Comparison of ENCODE assay signal across 19 cellular contexts in the genomic region with DNA sequence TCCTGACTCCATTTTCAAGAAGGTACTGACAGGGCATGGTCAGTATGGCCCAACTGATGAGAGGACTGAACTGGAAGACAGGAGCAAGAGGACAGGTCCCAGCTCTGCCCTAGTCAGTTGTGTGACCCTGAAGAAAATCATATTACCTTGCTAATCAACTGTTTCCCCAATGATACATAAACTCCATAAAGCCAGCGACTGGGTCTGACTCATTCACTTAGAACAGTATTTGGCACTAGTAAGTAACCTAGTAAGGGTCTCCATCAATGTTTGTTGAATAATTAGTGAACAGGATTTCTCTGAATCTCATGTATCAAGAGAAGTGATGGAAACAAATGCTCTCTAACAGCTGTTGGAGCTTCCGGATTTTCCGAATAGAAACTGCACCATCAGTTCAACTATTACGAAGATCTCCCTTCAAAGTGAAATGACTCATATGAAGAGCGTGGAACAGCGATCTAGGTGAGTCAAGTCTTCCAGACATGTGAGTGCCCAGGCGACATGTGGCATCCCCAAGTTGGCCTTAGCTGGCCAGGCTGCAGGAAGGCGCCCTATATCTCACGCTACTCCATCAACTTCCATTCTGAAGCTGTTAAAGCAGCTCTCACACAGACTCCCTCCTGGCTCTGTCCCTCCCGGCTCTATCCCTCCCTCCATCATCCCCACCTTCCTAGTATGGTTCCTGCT.
DNase-seq lines count a peak whose midpoint lies in the region; ATAC-seq and TF ChIP-seq lines count a peak whose summit lies in the region.
"Had no signal": no experiment of that assay in that cellular context is flagged by ENCODE, and none has a peak within 500 bp of the region (broad histone marks: within the 10 kb centered on the region; RNA-seq: fewer than 3 reads in every experiment).

No MANE protein-coding gene starts in this region.

- H3K27ac ChIP-seq in breast epithelium = no peak overlapping the region
- H3K27ac ChIP-seq: hepatocyte, thoracic aorta had no signal

- no peak overlapping the region for H3K4me3 Mint-ChIP-seq in MCF 10A (ENCODE audit: unreplicated experiment)
- H3K4me3 Mint-ChIP-seq in chondrocyte (ENCODE audit: unreplicated experiment) = no peak overlapping the region
- H3K4me3 Mint-ChIP-seq: naive B cell; T-helper 2 cell treated with Interferon-gamma antibody and Interleukin-4, amounts not matched to agents 5 μg/mL and 100 μg/mL, for 36 hours had no signal

- H3K9me3 ChIP-seq in breast epithelium = no peaks in the 10 kb centered on the region
- H3K9me3 ChIP-seq: Caco-2, left lung, thoracic aorta had no signal

- H3K27me3 Mint-ChIP-seq in MCF 10A (ENCODE audit: insufficient read depth, unreplicated experiment) = no peaks in the 10 kb centered on the region
- H3K27me3 Mint-ChIP-seq in chondrocyte (ENCODE audit: low read depth) = no peaks in the 10 kb centered on the region
- H3K27me3 Mint-ChIP-seq: naive B cell had no signal

- H3K36me3 ChIP-seq in breast epithelium = no peaks in the 10 kb centered on the region
- H3K36me3 ChIP-seq: left lung, thoracic aorta had no signal

- DNase-seq in MCF 10A (ENCODE audit: unreplicated experiment) (peak; percentile 43), breast epithelium (ENCODE audit: low spot score in 2 of 2) (no peak), RPMI8226 (peak; percentile 7), fibroblast of mammary gland (ENCODE audit: low read depth) (peak; percentile 57), ureter (ENCODE audit: low spot score) (peak; percentile 8), chondrocyte (ENCODE audit: low spot score) (no peak), NCI-H82 treated with DMSO at 0.1 percent for 48 hours (lab: John Stamatoyannopoulos, UW; ENCODE audit: unreplicated experiment) (no peak)
- DNase-seq: Caco-2, GDM1, left lung, NCI-H1694 treated with DMSO at 0.1 percent for 48 hours, NCI-H526 treated with DMSO at 0.1 percent for 48 hours had no signal

- no peaks in the 10 kb centered on the region for H3K4me1 ChIP-seq in breast epithelium

- TF ChIP-seq POLR2A in breast epithelium (IDR thresholded peaks at IDR 0.05) = no peak

- no peak overlapping the region for H3K27ac Mint-ChIP-seq in MCF 10A (ENCODE audit: low read depth, unreplicated experiment)
- no peak overlapping the region for H3K27ac Mint-ChIP-seq in chondrocyte (ENCODE audit: unreplicated experiment)
- H3K27ac Mint-ChIP-seq: activated T-helper 2 cell treated with anti-CD3 and anti-CD28 coated beads, Interferon-gamma antibody, Interleukin-2, Interleukin-4, amounts not matched to agents 10 μg/mL and 5 μg/mL and 100 μg/mL, durations not matched to agents 14 hours and 24 hours and 36 hours; naive B cell; T-helper 2 cell treated with Interferon-gamma antibody and Interleukin-4, amounts not matched to agents 5 μg/mL and 100 μg/mL, for 36 hours had no signal

- H3K9me3 Mint-ChIP-seq in MCF 10A (ENCODE audit: unreplicated experiment) (no peaks in the 10 kb centered on the region), chondrocyte (ENCODE audit: low read depth) (no peaks in the 10 kb centered on the region)
- H3K9me3 Mint-ChIP-seq: activated T-helper 2 cell treated with anti-CD3 and anti-CD28 coated beads, Interferon-gamma antibody, Interleukin-2, Interleukin-4, amounts not matched to agents 10 μg/mL and 5 μg/mL and 100 μg/mL, durations not matched to agents 14 hours and 24 hours and 36 hours; naive B cell; T-helper 2 cell treated with Interferon-gamma antibody and Interleukin-4, amounts not matched to agents 5 μg/mL and 100 μg/mL, for 36 hours had no signal

- H3K4me3 ChIP-seq in breast epithelium = no peak overlapping the region
- no peak overlapping the region for H3K4me3 ChIP-seq in fibroblast of mammary gland (ENCODE audit: control insufficient read depth, low read depth, low read length)
- H3K4me3 ChIP-seq: hepatocyte, left lung, thoracic aorta had no signal

- CTCF ChIA-PET in MCF 10A (lab: Yijun Ruan, JAX) = interaction anchor here (0.6 to 1.1 kb wide), 3 partner anchors 10 to 537 kb away, joined by 3 to 4 read pairs (median 3); no protein-coding TSS in a partner anchor

- H3K27me3 ChIP-seq in breast epithelium = no peaks in the 10 kb centered on the region
- H3K27me3 ChIP-seq: hepatocyte, left lung had no signal

- intact Hi-C loops in MCF 10A (cut with micrococcal nuclease) = no loop called here
- intact Hi-C loops in breast epithelium (cut with DNase I; ENCODE audit: low total_unique reads) = no loop called here

- POLR2A ChIA-PET in MCF 10A (lab: Yijun Ruan, JAX) = no interaction called here

- no peak for ATAC-seq in HG02759 (IDR thresholded peaks at IDR 0.05; ENCODE audit: unreplicated experiment)
- ATAC-seq: left lung, Right ventricle myocardium inferior had no signal

- TF ChIP-seq CTCF in MCF 10A (IDR thresholded peaks at IDR 0.05; ENCODE audit: unreplicated experiment) = no peak
- no peak for TF ChIP-seq CTCF in breast epithelium (IDR thresholded peaks at IDR 0.05)
- no peak for TF ChIP-seq CTCF in fibroblast of mammary gland (conservative IDR thresholded peaks at IDR 0.05; ENCODE audit: control insufficient read depth, insufficient read depth, low read depth, low read length)
- no peak for TF ChIP-seq CTCF in chondrocyte (IDR thresholded peaks at IDR 0.05)

- BruUV-seq in MCF 10A (replicated peaks; lab: Mats Ljungman, UMichigan) = no TSS peak

- peaks cover 2% of the 10 kb centered on the region for H3K4me1 Mint-ChIP-seq in MCF 10A (ENCODE audit: insufficient read depth, unreplicated experiment)
- H3K4me1 Mint-ChIP-seq in chondrocyte (ENCODE audit: low read depth) = peaks cover 26% of the 10 kb centered on the region
- H3K4me1 Mint-ChIP-seq: naive B cell had no signal

- H3K36me3 Mint-ChIP-seq in MCF 10A (ENCODE audit: insufficient read depth, unreplicated experiment) (peaks cover 4% of the 10 kb centered on the region), chondrocyte (ENCODE audit: low read depth) (peaks cover 1% of the 10 kb centered on the region)
- H3K36me3 Mint-ChIP-seq: naive B cell had no signal

Comparison
In these comparisons a context has a peak if more than half of its experiments do, and no peak if none do; other contexts are left out.
1. DNase-seq: peak in MCF 10A (single experiment), RPMI8226 (single experiment), fibroblast of mammary gland (single experiment) and ureter (single experiment); none in breast epithelium (0 of 2), chondrocyte (single experiment) and NCI-H82 treated with DMSO at 0.1 percent for 48 hours (single experiment).